ENCODE assay signal across 27 cellular contexts in genomic region chr14:95426116-95426475, GRCh38.
"Had no signal": no experiment of that assay in that cellular context is flagged by ENCODE, and none has a peak within 500 bp of the region (broad histone marks: within the 10 kb centered on the region; RNA-seq: fewer than 3 reads in every experiment).

No MANE protein-coding gene starts in this region.

- H3K36me3 ChIP-seq: thyroid gland had no signal

- ATAC-seq: effector memory CD8-positive, alpha-beta T cell; heart right ventricle; left colon; left ventricle myocardium superior; lower lobe of right lung; naive thymus-derived CD8-positive, alpha-beta T cell; psoas muscle; right cardiac atrium; stimulated activated naive B cell treated with anti-CD40 and anti-IgM and Interleukin-4, amounts not matched to agents 10 μg/mL and 1 μg/mL and 100 μg/mL, for 72 hours had no signal

- H3K9me3 ChIP-seq: esophagus squamous epithelium, heart right ventricle, lower lobe of right lung, psoas muscle, spleen, suprapubic skin, thyroid gland, vagina had no signal

- H3K4me1 ChIP-seq: esophagus squamous epithelium, lower lobe of right lung, psoas muscle, suprapubic skin, thyroid gland, vagina had no signal

- FAIRE-seq: endometrium, islet of Langerhans had no signal

- H3K9me3 Mint-ChIP-seq: effector memory CD8-positive, alpha-beta T cell had no signal

- H3K27ac Mint-ChIP-seq: nephron progenitor cell; stimulated activated naive B cell treated with anti-CD40 and anti-IgM and Interleukin-4, amounts not matched to agents 10 μg/mL and 1 μg/mL and 100 μg/mL, for 72 hours; stimulated activated naive CD8-positive, alpha-beta T cell treated with anti-CD3 and anti-CD28 coated beads, Interleukin-15, Interleukin-2, amounts not matched to agents 100 ng/mL and 50 ng/mL, for 24 hours had no signal

- H3K4me3 Mint-ChIP-seq: effector memory CD8-positive, alpha-beta T cell; naive thymus-derived CD8-positive, alpha-beta T cell; nephron progenitor cell; stimulated activated naive B cell treated with anti-CD40 and anti-IgM and Interleukin-4, amounts not matched to agents 10 μg/mL and 1 μg/mL and 100 μg/mL, for 72 hours; stimulated activated naive CD8-positive, alpha-beta T cell treated with anti-CD3 and anti-CD28 coated beads, Interleukin-15, Interleukin-2, amounts not matched to agents 100 ng/mL and 50 ng/mL, for 24 hours had no signal

- H3K27me3 Mint-ChIP-seq: effector memory CD8-positive, alpha-beta T cell; naive thymus-derived CD8-positive, alpha-beta T cell; stimulated activated naive B cell treated with anti-CD40 and anti-IgM and Interleukin-4, amounts not matched to agents 10 μg/mL and 1 μg/mL and 100 μg/mL, for 72 hours; stimulated activated naive CD8-positive, alpha-beta T cell treated with anti-CD3 and anti-CD28 coated beads, Interleukin-15, Interleukin-2, amounts not matched to agents 100 ng/mL and 50 ng/mL, for 24 hours had no signal

- H3K27me3 ChIP-seq: esophagus squamous epithelium, heart right ventricle, spleen, suprapubic skin, thyroid gland, vagina had no signal

- DNase-seq: dermis blood vessel endothelial cell; effector memory CD8-positive, alpha-beta T cell; esophagus squamous epithelium; foreskin melanocyte; glutamatergic neuron; heart right ventricle; hippocampal formation; left colon; left ventricle myocardium superior; lower lobe of right lung; naive thymus-derived CD8-positive, alpha-beta T cell; nephron progenitor cell; nucleus accumbens; psoas muscle; right cardiac atrium; spleen; stimulated activated CD4-positive, alpha-beta T cell treated with anti-CD3 and anti-CD28 coated beads, Interleukin-4, amount 100 ng/mL, for 4 hours; stimulated activated naive B cell treated with anti-CD40 and anti-IgM and Interleukin-4, amounts not matched to agents 10 μg/mL and 1 μg/mL and 100 μg/mL, for 72 hours; thyroid gland; trophoblast cell had no signal

- H3K4me3 ChIP-seq: coronary artery, esophagus squamous epithelium, heart right ventricle, lower lobe of right lung, psoas muscle, skin epidermis, spleen, suprapubic skin, thyroid gland, vagina had no signal

- H3K27ac ChIP-seq: coronary artery, esophagus squamous epithelium, heart right ventricle, lower lobe of right lung, psoas muscle, skin epidermis, spleen, suprapubic skin, thyroid gland, vagina had no signal
